Comparison of ENCODE assay signal across 8 cellular contexts in the genomic region with DNA sequence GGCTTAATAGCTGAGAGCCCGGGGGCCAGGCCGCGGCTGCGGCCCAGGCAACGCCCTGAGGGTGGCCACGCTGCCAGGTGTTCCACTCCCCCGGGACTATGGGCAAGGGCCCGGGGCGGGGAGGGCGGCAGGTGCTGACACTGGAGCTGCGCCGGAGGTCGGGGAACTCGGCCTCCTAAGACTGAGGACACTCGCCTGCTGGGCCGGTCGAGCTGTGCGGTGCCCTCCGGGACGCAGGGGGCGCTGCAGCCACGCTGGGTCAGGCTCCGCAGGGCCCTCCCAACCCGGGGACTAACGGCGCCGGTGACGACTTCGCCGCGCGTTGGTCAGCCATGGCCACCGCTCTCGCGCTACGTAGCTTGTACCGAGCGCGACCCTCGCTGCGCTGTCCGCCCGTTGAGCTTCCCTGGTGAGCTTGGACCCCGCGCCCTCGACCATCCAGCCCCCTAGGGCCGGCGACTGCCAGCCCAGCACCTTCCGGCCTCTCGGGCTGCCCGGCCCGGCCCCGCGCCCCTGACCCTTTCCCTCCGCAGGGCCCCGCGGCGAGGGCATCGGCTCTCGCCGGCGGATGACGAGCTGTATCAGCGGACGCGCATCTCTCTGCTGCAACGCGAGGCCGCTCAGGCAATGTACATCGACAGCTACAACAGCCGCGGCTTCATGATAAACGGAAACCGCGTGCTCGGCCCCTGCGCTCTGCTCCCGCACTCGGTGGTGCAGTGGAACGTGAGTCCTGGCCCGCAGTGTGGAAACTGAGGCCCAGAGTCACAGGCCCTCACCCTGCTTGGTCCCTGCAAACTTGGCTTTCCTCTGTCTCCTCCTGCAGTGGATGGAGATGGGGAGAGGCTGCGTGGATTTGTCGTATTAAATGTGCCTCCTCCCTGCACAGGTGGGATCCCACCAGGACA. TPM values are rescaled to one million over a fixed set of nuclear protein-coding genes. Genes with fewer than 3 reads are reported as not detected.
DNase-seq lines count a peak whose midpoint lies in the region; ATAC-seq, FAIRE-seq and TF ChIP-seq lines count a peak whose summit lies in the region.

A gene with protein sequence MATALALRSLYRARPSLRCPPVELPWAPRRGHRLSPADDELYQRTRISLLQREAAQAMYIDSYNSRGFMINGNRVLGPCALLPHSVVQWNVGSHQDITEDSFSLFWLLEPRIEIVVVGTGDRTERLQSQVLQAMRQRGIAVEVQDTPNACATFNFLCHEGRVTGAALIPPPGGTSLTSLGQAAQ (plus strand): TSS at position 309 of the 908 bp plus-strand sequence. CDS start 24 bp downstream, at position 333.

- H3K4me1 Mint-ChIP-seq in activated CD4-positive, alpha-beta T cell treated with anti-CD3 and anti-CD28 coated beads, Interleukin-2, amount 10 ng/mL, durations not matched to agents 7 days and 5 days: peaks cover 56% of the 10 kb centered on the region

- POLR2A ChIA-PET in activated CD4-positive, alpha-beta T cell treated with anti-CD3 and anti-CD28 coated beads, Interleukin-2, amount 10 ng/mL, durations not matched to agents 7 days and 5 days (lab: Charles Lee): interaction anchor here (0.5 to 2.3 kb wide), 4 partner anchors 15 to 390 kb away, joined by 3 to 21 read pairs (median 4); partner anchors contain the start of genes TCTA and WDR6
- POLR2A ChIA-PET in HepG2 (lab: Yijun Ruan, JAX): interaction anchor here (0.6 to 11.1 kb wide), 19 partner anchors 7 to 548 kb away, joined by 3 to 280 read pairs (median 7); partner anchors contain the start of genes IMPDH2, KLHDC8B, LAMB2 and QARS1

- no peaks in the 10 kb centered on the region for H3K9me3 Mint-ChIP-seq in activated CD4-positive, alpha-beta T cell treated with anti-CD3 and anti-CD28 coated beads, Interleukin-2, amount 10 ng/mL, durations not matched to agents 7 days and 5 days

- DNase-seq in C1 segment of cervical spinal cord (lab: John Stamatoyannopoulos, UW): peak in 13 of 14 donors; percentile 50 to 90 (median 81)
- peak; percentile 79 for DNase-seq in GM19238 (ENCODE audit: insufficient read length, low spot score)
- peak; percentile 67 for DNase-seq in NCI-H524 treated with DMSO at 0.1 percent for 48 hours (lab: John Stamatoyannopoulos, UW)
- peak; percentile 91 for DNase-seq in activated CD4-positive, alpha-beta T cell treated with anti-CD3 and anti-CD28 coated beads, Interleukin-2, amount 10 ng/mL, durations not matched to agents 7 days and 5 days
- DNase-seq in dedifferentiated amniotic fluid mesenchymal stem cell (ENCODE audit: extremely low spot score): peak; percentile 89
- peak; percentile 85 for DNase-seq in HepG2 (ENCODE audit: low spot score)
- DNase-seq in stimulated activated CD4-positive, alpha-beta T cell treated with anti-CD3 and anti-CD28 coated beads, Interleukin-4, amount 100 ng/mL, for 1 hour: peak; percentile 94

- intact Hi-C loops in HepG2 (cut with micrococcal nuclease; ENCODE audit: unreplicated experiment): loop anchor here (5.0 kb wide), 1 partner anchor 70 kb away; the partner anchor contains the start of gene QRICH1

- peak; percentile 97 for TF ChIP-seq CTCF in HepG2 (CRISPR knock-in tag; IDR thresholded peaks at IDR 0.05)

- H3K27me3 ChIP-seq in HepG2 (ENCODE audit: control insufficient read depth in 1 of 2, insufficient read depth in 2 of 2, low read length in 2 of 2): no peaks in the 10 kb centered on the region; a peak in 1 of 5 replicates

- no TSS peak for BruUV-seq in HepG2 (replicated peaks; lab: Mats Ljungman, UMichigan)

- peak within 1 kb of the TSS; percentile 99 for H3K27ac ChIP-seq in HepG2 (ENCODE audit: extremely low read length, insufficient read depth, low read length)

- peak; percentile 56 for ATAC-seq in HG03439 (IDR thresholded peaks at IDR 0.05; ENCODE audit: unreplicated experiment)
- peak; percentile 72 for ATAC-seq in HepG2

- H3K4me2 ChIP-seq in HepG2 (ENCODE audit: low read depth, low read length): peak within 1 kb of the TSS; percentile 89

- peak in 1 of 2 experiments; percentile 95; a peak in 2 of 4 replicates for TF ChIP-seq POLR2A in HepG2 (IDR thresholded peaks at IDR 0.05; ENCODE audit: insufficient read depth in 1 of 2, low read depth in 2 of 2, low read length in 2 of 2)

- H3K9ac ChIP-seq in HepG2 (ENCODE audit: insufficient read depth, low read depth, low read length): peak within 1 kb of the TSS; percentile 99

- H2AFZ ChIP-seq in HepG2 (ENCODE audit: low read length): no peak within 1 kb of the TSS

- in situ Hi-C loops in HepG2 (cut with HindIII; ENCODE audit: extremely low pct_ligation_motif_present, low pct_unique_long_range_greater_than_20kb): no loop called here

- TF ChIP-seq RAD21 in HepG2 (CRISPR knock-in tag; IDR thresholded peaks at IDR 0.05): peak; percentile 57

- WGBS in HepG2 (ENCODE audit: low lambda C conversion rate): 0% methylated on average over 7 of the region's 83 CpGs

- peak within 1 kb of the TSS; percentile 80 to 96 (median 89) for H3K4me3 ChIP-seq in HepG2 (replicated peaks in 1 of 3; ENCODE audit: insufficient read depth in 1 of 3, low read depth in 2 of 3, low read length in 3 of 3)

- peaks cover 27% of the 10 kb centered on the region for H3K79me2 ChIP-seq in HepG2 (ENCODE audit: insufficient read depth, low read length)

- H3K27ac Mint-ChIP-seq in activated CD4-positive, alpha-beta T cell treated with anti-CD3 and anti-CD28 coated beads, Interleukin-2, amount 10 ng/mL, durations not matched to agents 7 days and 5 days: peak within 1 kb of the TSS; percentile 99

- H3K27me3 Mint-ChIP-seq in activated CD4-positive, alpha-beta T cell treated with anti-CD3 and anti-CD28 coated beads, Interleukin-2, amount 10 ng/mL, durations not matched to agents 7 days and 5 days: no peaks in the 10 kb centered on the region

- peaks cover 50% of the 10 kb centered on the region for H3K4me1 ChIP-seq in HepG2 (ENCODE audit: insufficient read depth, low read length)

- FAIRE-seq in HepG2 (lab: Jason Lieb, UNC): peak; percentile 34

- peaks cover 16 to 30% of the 10 kb centered on the region in 2 experiments for H3K36me3 ChIP-seq in HepG2 (replicated peaks in 1 of 2; ENCODE audit: control insufficient read depth in 1 of 2, insufficient read depth in 2 of 2, low read length in 2 of 2)

- CTCF ChIA-PET in activated CD4-positive, alpha-beta T cell treated with anti-CD3 and anti-CD28 coated beads, Interleukin-2, amount 10 ng/mL, durations not matched to agents 7 days and 5 days (lab: Charles Lee): interaction anchor here (0.6 to 9.3 kb wide), 38 partner anchors 10 to 781 kb away, joined by 3 to 100 read pairs (median 4); partner anchors contain the start of genes ARIH2, KLHDC8B, P4HTM and PRKAR2A
- CTCF ChIA-PET in HepG2 (lab: Yijun Ruan, JAX; ENCODE audit: low intra/inter-chr PET ratio, low total read pairs): no interaction called here

- no peaks in the 10 kb centered on the region for H3K9me3 ChIP-seq in HepG2 (ENCODE audit: low read length)

- peak within 1 kb of the TSS; percentile 87 for H3K4me3 Mint-ChIP-seq in activated CD4-positive, alpha-beta T cell treated with anti-CD3 and anti-CD28 coated beads, Interleukin-2, amount 10 ng/mL, durations not matched to agents 7 days and 5 days

- TF ChIP-seq EP300 in HepG2 (IDR thresholded peaks at IDR 0.05; ENCODE audit: low read depth in 2 of 2, low read length in 2 of 2) (peak in 1 of 2 experiments; percentile 8; a peak in 1 of 4 replicates), HepG2 (CRISPR knock-in tag; IDR thresholded peaks at IDR 0.05; ENCODE audit: borderline replicate concordance) (peak; percentile 41; the same call in 1 of the 2 replicates)

- H3K36me3 Mint-ChIP-seq in activated CD4-positive, alpha-beta T cell treated with anti-CD3 and anti-CD28 coated beads, Interleukin-2, amount 10 ng/mL, durations not matched to agents 7 days and 5 days (ENCODE audit: low read depth): peaks cover 40% of the 10 kb centered on the region

- H4K20me1 ChIP-seq in HepG2 (ENCODE audit: insufficient read depth, low read length): no peaks in the 10 kb centered on the region

TF ChIP-seq in HepG2, 621 proteins besides CTCF, POLR2A, EP300 and RAD21 (continues in another document):
- TF ChIP-seq ATF1 (CRISPR knock-in tag; IDR thresholded peaks at IDR 0.05) (peak; percentile 39), MED13 (CRISPR knock-in tag; IDR thresholded peaks at IDR 0.05) (peak; percentile 65; the same call in 1 of the 2 replicates), SP5 (CRISPR knock-in tag; IDR thresholded peaks at IDR 0.05; ENCODE audit: borderline replicate concordance, low read depth) (peak; percentile 5; the same call in 1 of the 2 replicates)

RNA-seq across cellular contexts. Expression of the gene that starts here (rescaled TPM):
- 10 to 100 TPM; 84.5 to 93.2 TPM for total RNA-seq in activated CD4-positive, alpha-beta T cell treated with anti-CD3 and anti-CD28 coated beads, Interleukin-2, amount 10 ng/mL, durations not matched to agents 7 days and 5 days
- total RNA-seq in HepG2 (2016; rRNA removed; fragmentation: Illumina TruSeq; extraction: Trizol): 50.0 and 51.9 TPM in 2 replicates
- 26.9 and 32.9 TPM in 2 replicates for total RNA-seq in HepG2 (2016; cell fraction: cytosol; rRNA removed; fragmentation: Illumina TruSeq; extraction: Trizol; ENCODE audit: low read depth)
- total RNA-seq in HepG2 (2016; cell fraction: insoluble cytoplasmic fraction; rRNA removed; fragmentation: Illumina TruSeq; extraction: Trizol): 52.3 and 61.1 TPM in 2 replicates
- 26.1 and 38.8 TPM in 2 replicates for total RNA-seq in HepG2 (2016; cell fraction: membrane; rRNA removed; fragmentation: Illumina TruSeq; extraction: Trizol)
- 24.4 and 30.9 TPM in 2 replicates for total RNA-seq in HepG2 (2016; cell fraction: nucleus; rRNA removed; fragmentation: Illumina TruSeq; extraction: Trizol)
- polyA plus RNA-seq in HepG2 (2011; rRNA removed): 39.0 and 42.0 TPM in 2 replicates
- polyA plus RNA-seq in HepG2 (2011; cell fraction: cytosol; rRNA removed): 32.1 and 56.3 TPM in 2 replicates
- polyA plus RNA-seq in HepG2 (2011; cell fraction: nucleus; rRNA removed): 29.5 and 32.3 TPM in 2 replicates
- polyA plus RNA-seq in HepG2 (2012): 31.0 and 39.6 TPM in 2 replicates
- 31.0 and 36.1 TPM in 2 replicates for polyA plus RNA-seq in HepG2 (2016; cell fraction: cytosol; fragmentation: Illumina TruSeq; extraction: Trizol; ENCODE audit: low read depth)
- 63.6 and 69.8 TPM in 2 replicates for polyA plus RNA-seq in HepG2 (2016; cell fraction: insoluble cytoplasmic fraction; fragmentation: Illumina TruSeq; extraction: Trizol; ENCODE audit: low read depth)
- 28.9 and 36.0 TPM in 2 replicates for polyA plus RNA-seq in HepG2 (2016; cell fraction: membrane; fragmentation: Illumina TruSeq; extraction: Trizol; ENCODE audit: low read depth)
- 39.0 and 43.6 TPM in 2 replicates for polyA plus RNA-seq in HepG2 (2016; cell fraction: nucleus; fragmentation: Illumina TruSeq; extraction: Trizol; ENCODE audit: insufficient read depth, low read depth)
- polyA minus RNA-seq in HepG2 (2011; rRNA and poly(A)+ RNA removed; ENCODE audit: low replicate concordance): 70.8 and 119 TPM in 2 replicates
- polyA minus RNA-seq in HepG2 (2011; cell fraction: cytosol; rRNA and poly(A)+ RNA removed): 23.8 and 35.3 TPM in 2 replicates
- 27.4 and 27.9 TPM in 2 replicates for polyA minus RNA-seq in HepG2 (2011; cell fraction: nucleus; rRNA and poly(A)+ RNA removed)

Comparison
In these comparisons a context has a peak if more than half of its experiments do, and no peak if none do; other contexts are left out.
1. Peak in every context shown above with its lines: DNase-seq, ATAC-seq, H3K4me3 ChIP-seq and H3K27ac ChIP-seq.